ENCODE assay signal across 14 cellular contexts in the genomic region with DNA sequence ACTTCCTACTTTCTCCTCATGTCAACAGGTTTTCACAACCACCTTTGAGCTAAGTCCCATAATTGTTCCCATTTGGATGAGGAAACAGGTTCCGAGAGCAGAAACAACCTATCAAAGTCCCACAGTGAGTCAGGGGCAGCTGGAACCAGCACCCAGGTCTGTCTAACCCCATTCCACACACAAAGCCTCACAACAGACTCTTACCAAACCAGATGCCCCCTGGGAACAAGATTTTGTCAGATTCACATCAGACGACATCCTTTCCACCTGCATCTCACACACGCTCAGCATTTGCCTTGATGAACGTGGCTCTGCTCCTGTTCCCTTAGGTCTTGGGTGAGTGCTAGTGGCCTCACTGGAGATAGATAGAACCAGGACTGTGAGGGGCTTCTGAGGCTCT. TPM values are rescaled to one million over a fixed set of nuclear protein-coding genes. Genes with fewer than 3 reads are reported as not detected.
A peak's percentile ranks its signal among the peaks of the same experiment; 100 is the strongest.
DNase-seq lines count a peak whose midpoint lies in the region; ATAC-seq and TF ChIP-seq lines count a peak whose summit lies in the region.
"Had no signal": no experiment of that assay in that cellular context is flagged by ENCODE, and none has a peak within 500 bp of the region (broad histone marks: within the 10 kb centered on the region; RNA-seq: fewer than 3 reads in every experiment).

No MANE protein-coding gene starts in this region.

- H3K36me3 ChIP-seq in BLaER1 treated with 17β-estradiol and CSF1 and Interleukin-3, amounts not matched to agents 10 nM and 100 nM, result peaks cover 0 to 10% (median 0%) of the 10 kb centered on the region in 11 experiments; a peak in 8 of 22 replicates
- H3K36me3 ChIP-seq in osteoblast (ENCODE audit: insufficient read depth, low read length), result peaks cover 10% of the 10 kb centered on the region

- H4K20me1 ChIP-seq in BLaER1 treated with 17β-estradiol and CSF1 and Interleukin-3, amounts not matched to agents 10 nM and 100 nM, result no peaks in the 10 kb centered on the region
- peaks cover 3% of the 10 kb centered on the region for H4K20me1 ChIP-seq in osteoblast (ENCODE audit: insufficient read depth, low read length)

- peak overlapping the region in 7 of 11 experiments; percentile 36 to 79 (median 69); a peak in 13 of 22 replicates for H3K27ac ChIP-seq in BLaER1 treated with 17β-estradiol and CSF1 and Interleukin-3, amounts not matched to agents 10 nM and 100 nM
- H3K27ac ChIP-seq in VCaP (peak overlapping the region; percentile 98; the same call in 1 of the 2 replicates), osteoblast (ENCODE audit: low read depth, low read length) (no peak overlapping the region), foreskin keratinocyte (no peak overlapping the region)

- DNase-seq in NAMALWA (ENCODE audit: low spot score), result peak; percentile 63
- peak; percentile 74 for DNase-seq in osteoblast (ENCODE audit: insufficient read length, low spot score, missing footprints)
- no peak for DNase-seq in SIG-M5 treated with dmso at 0.1 percent for 504 hours (lab: John Stamatoyannopoulos, UW; ENCODE audit: unreplicated experiment)
- DNase-seq in foreskin keratinocyte, result no peak
- no peak for DNase-seq in anterior cingulate cortex (lab: John Stamatoyannopoulos, UW)
- DNase-seq in D341Med (ENCODE audit: low spot score), result no peak
- DNase-seq: ACHN; CD8-positive, alpha-beta T cell; COR-L47; DMS53; H7 had no signal

- peak overlapping the region in 7 of 11 experiments; percentile 4 to 65 (median 19); a peak in 11 of 22 replicates for H3K9ac ChIP-seq in BLaER1 treated with 17β-estradiol and CSF1 and Interleukin-3, amounts not matched to agents 10 nM and 100 nM

- H2AFZ ChIP-seq in osteoblast (ENCODE audit: low read length), result no peak overlapping the region
- H2AFZ ChIP-seq: GM23338 had no signal

- H3K27me3 ChIP-seq in BLaER1 treated with 17β-estradiol and CSF1 and Interleukin-3, amounts not matched to agents 10 nM and 100 nM, result no peaks in the 10 kb centered on the region
- H3K27me3 ChIP-seq in osteoblast (ENCODE audit: insufficient read depth, low read length) (no peaks in the 10 kb centered on the region), foreskin keratinocyte (no peaks in the 10 kb centered on the region)

- no peak for ATAC-seq in foreskin keratinocyte
- ATAC-seq: CD8-positive, alpha-beta T cell; GM23338 had no signal

- H3K9me3 ChIP-seq in BLaER1 treated with 17β-estradiol and CSF1 and Interleukin-3, amounts not matched to agents 10 nM and 100 nM (replicated peaks in 1 of 11), result no peaks in the 10 kb centered on the region
- no peaks in the 10 kb centered on the region for H3K9me3 ChIP-seq in osteoblast (ENCODE audit: low read depth, low read length)

- H3K4me1 ChIP-seq in BLaER1 treated with 17β-estradiol and CSF1 and Interleukin-3, amounts not matched to agents 10 nM and 100 nM, result peaks cover 0 to 40% (median 33%) of the 10 kb centered on the region in 10 experiments; a peak in 16 of 20 replicates
- H3K4me1 ChIP-seq in osteoblast (ENCODE audit: insufficient read depth, low read length) (peaks cover 11% of the 10 kb centered on the region), foreskin keratinocyte (no peaks in the 10 kb centered on the region)

- H3K4me2 ChIP-seq in BLaER1 treated with 17β-estradiol and CSF1 and Interleukin-3, amounts not matched to agents 10 nM and 100 nM, result peak overlapping the region in 9 of 11 experiments; percentile 21 to 73 (median 60); a peak in 16 of 22 replicates
- no peak overlapping the region for H3K4me2 ChIP-seq in osteoblast (ENCODE audit: insufficient read depth, low read length)
- H3K4me2 ChIP-seq: GM23338 had no signal

- H3K4me3 ChIP-seq in BLaER1 treated with 17β-estradiol and CSF1 and Interleukin-3, amounts not matched to agents 10 nM and 100 nM, result no peak overlapping the region
- H3K4me3 ChIP-seq in osteoblast (ENCODE audit: insufficient read depth, low read length), result no peak overlapping the region
- H3K4me3 ChIP-seq: GM23338 had no signal

- TF ChIP-seq CTCF in VCaP (conservative IDR thresholded peaks at IDR 0.05) (no peak), osteoblast (IDR thresholded peaks at IDR 0.05; ENCODE audit: extremely low read depth, low read depth, low read length) (no peak), foreskin keratinocyte (conservative IDR thresholded peaks at IDR 0.05) (no peak)

- no peaks in the 10 kb centered on the region for H3K79me2 ChIP-seq in osteoblast (ENCODE audit: insufficient read depth, low read length)

RNA-seq across cellular contexts. Expression of gene SWI5, which starts 17.0 kb away (rescaled TPM):
- 19.2 and 20.3 TPM in 2 replicates for total RNA-seq in osteoblast
- 25.6 and 29.9 TPM in 2 replicates for total RNA-seq in foreskin keratinocyte
- 40.6 and 46.1 TPM in 2 replicates for polyA plus RNA-seq in foreskin keratinocyte

RNA-seq across cellular contexts. Expression of gene GOLGA2, which starts 17.3 kb away (rescaled TPM):
- 121 and 137 TPM in 2 replicates for total RNA-seq in osteoblast
- 47.5 and 53.6 TPM in 2 replicates for total RNA-seq in foreskin keratinocyte
- 27.7 and 30.5 TPM in 2 replicates for polyA plus RNA-seq in foreskin keratinocyte

RNA-seq across cellular contexts. Expression of gene TRUB2, which starts 29.2 kb away (rescaled TPM):
- total RNA-seq in osteoblast (16.2 and 16.3 TPM in 2 replicates), foreskin keratinocyte (24.6 and 26.0 TPM in 2 replicates)
- polyA plus RNA-seq in foreskin keratinocyte, result 23.8 and 26.3 TPM in 2 replicates

RNA-seq across cellular contexts. Expression of gene COQ4, which starts 29.5 kb away (rescaled TPM):
- 34.7 and 34.8 TPM in 2 replicates for total RNA-seq in osteoblast
- total RNA-seq in foreskin keratinocyte, result 29.2 and 33.5 TPM in 2 replicates
- 35.8 and 38.3 TPM in 2 replicates for polyA plus RNA-seq in foreskin keratinocyte

RNA-seq across cellular contexts. Expression of gene SLC27A4, which starts 47.2 kb away (rescaled TPM):
- 21.4 and 23.0 TPM in 2 replicates for total RNA-seq in osteoblast
- 29.5 and 32.8 TPM in 2 replicates for total RNA-seq in foreskin keratinocyte
- 28.6 and 34.0 TPM in 2 replicates for polyA plus RNA-seq in foreskin keratinocyte

Comparison
In these comparisons a context has a peak if more than half of its experiments do, and no peak if none do; other contexts are left out.
1. H3K27ac ChIP-seq: peak in BLaER1 treated with 17β-estradiol and CSF1 and Interleukin-3, amounts not matched to agents 10 nM and 100 nM (7 of 11) and VCaP (single experiment); none in osteoblast (single experiment) and foreskin keratinocyte (single experiment).
2. DNase-seq: peak in NAMALWA (single experiment) and osteoblast (single experiment); none in SIG-M5 treated with dmso at 0.1 percent for 504 hours (single experiment), foreskin keratinocyte (0 of 2), anterior cingulate cortex (0 of 58) and D341Med (single experiment).